ENCODE assay signal across 14 cellular contexts in genomic region chr9:110650991-110651411, GRCh38. TPM values are rescaled to one million over a fixed set of nuclear protein-coding genes. Genes with fewer than 3 reads are reported as not detected.
DNase-seq lines count a peak whose midpoint lies in the region; ATAC-seq and TF ChIP-seq lines count a peak whose summit lies in the region.
"Had no signal": no experiment of that assay in that cellular context is flagged by ENCODE, and none has a peak within 500 bp of the region (broad histone marks: within the 10 kb centered on the region; RNA-seq: fewer than 3 reads in every experiment).

No MANE protein-coding gene starts in this region.

- H3K4me3 ChIP-seq in foreskin fibroblast (ENCODE audit: low read depth in 1 of 2, low read length in 2 of 2): no peak overlapping the region
- H3K4me3 ChIP-seq: HAP-1 had no signal

- no peak for TF ChIP-seq CTCF in foreskin fibroblast (IDR thresholded peaks at IDR 0.05; ENCODE audit: low read depth, low read length)

- ATAC-seq in GM21447 (IDR thresholded peaks at IDR 0.05; ENCODE audit: unreplicated experiment) (no peak), GM19452 (IDR thresholded peaks at IDR 0.05; ENCODE audit: unreplicated experiment) (no peak)
- ATAC-seq: T-helper 17 cell had no signal

- DNase-seq in AG20443 (ENCODE audit: low spot score) (peak; percentile 74), T1000 (lab: John Stamatoyannopoulos, UW) (peak; percentile 62), foreskin fibroblast (peak; percentile 98), renal cortical epithelial cell (ENCODE audit: low read depth) (peak; percentile 22), iPS-NIHi7 (ENCODE audit: extremely low spot score) (no peak), NCI-H1436 treated with DMSO at 0.1 percent for 48 hours (lab: John Stamatoyannopoulos, UW) (no peak)
- DNase-seq: activated gamma-delta T cell; CD4-positive, alpha-beta T cell; NCI-H2227 treated with DMSO at 0.1 percent for 48 hours; T-helper 17 cell had no signal

RNA-seq across cellular contexts. Expression of gene MUSK, which starts 17.6 kb away (rescaled TPM):
- not detected in 2 replicates for total RNA-seq in renal cortical epithelial cell
- total RNA-seq: CD4-positive, alpha-beta T cell; HT-29; T-helper 17 cell had no signal

Comparison
In these comparisons a context has a peak if more than half of its experiments do, and no peak if none do; other contexts are left out.
1. DNase-seq: peak in AG20443 (single experiment), T1000 (single experiment), foreskin fibroblast (2 of 2) and renal cortical epithelial cell (single experiment); none in iPS-NIHi7 (single experiment) and NCI-H1436 treated with DMSO at 0.1 percent for 48 hours (single experiment).